ENCODE assay signal across 8 cellular contexts in genomic region chr17:57995076-57995956, GRCh38. TPM values are rescaled to one million over a fixed set of nuclear protein-coding genes. Genes with fewer than 3 reads are reported as not detected.
DNase-seq lines count a peak whose midpoint lies in the region; ATAC-seq, FAIRE-seq and TF ChIP-seq lines count a peak whose summit lies in the region.

No MANE protein-coding gene starts in this region.

- peak; percentile 82 for FAIRE-seq in GM12891 (lab: Jason Lieb, UNC)

- ATAC-seq in HG03196 (IDR thresholded peaks at IDR 0.05; ENCODE audit: unreplicated experiment) (peak; percentile 67), HG03520 (IDR thresholded peaks at IDR 0.05; ENCODE audit: unreplicated experiment) (no peak)

- peak; percentile 72 for TF ChIP-seq POLR2A in GM12891 (IDR thresholded peaks at IDR 0.05; ENCODE audit: low read depth, low read length)

- DNase-seq in GM12891 (ENCODE audit: insufficient read length, low spot score) (peak; percentile 25), NCI-H510A treated with DMSO at 0.1 percent for 48 hours (lab: John Stamatoyannopoulos, UW) (peak; percentile 94), ecto neural progenitor cell (ENCODE audit: low spot score) (peak; percentile 76), lung microvascular endothelial cell (ENCODE audit: low read depth in 2 of 2) (peak; percentile 86)
- peak; percentile 55 to 58 for DNase-seq in activated CD4-positive, alpha-beta T cell treated with anti-CD3 and anti-CD28 coated beads for 4 hours
- peak; percentile 21 to 22 for DNase-seq in stimulated activated CD8-positive, alpha-beta memory T cell treated with anti-CD3 and anti-CD28 coated beads, Interleukin-7, amount 100 ng/mL, for 4 hours (ENCODE audit: low read depth in 2 of 2)

TF ChIP-seq in GM12891, 5 proteins besides CTCF, POLR2A, EP300 and RAD21:
- TF ChIP-seq POU2F2 (IDR thresholded peaks at IDR 0.05; ENCODE audit: low read depth, low read length) (peak; percentile 68; the same call in 1 of the 2 replicates), PAX5 (IDR thresholded peaks at IDR 0.05; ENCODE audit: insufficient read depth, low read length, severe bottlenecking) (no peak), SPI1 (IDR thresholded peaks at IDR 0.05; ENCODE audit: low read depth, low read length) (no peak), POLR2AphosphoS5 (IDR thresholded peaks at IDR 0.05; ENCODE audit: low read depth, low read length) (peak; percentile 82), TAF1 (IDR thresholded peaks at IDR 0.05; ENCODE audit: low read depth, low read length) (no peak)

RNA-seq across cellular contexts. Expression of gene VEZF1, which starts 7.3 kb away (rescaled TPM):
- polyA plus RNA-seq in GM12891 (2012; ENCODE audit: low read depth, missing spikeins): 9.9 TPM
- total RNA-seq in lung microvascular endothelial cell: 18.7 and 23.0 TPM in 2 replicates

RNA-seq across cellular contexts. Expression of gene SRSF1, which starts 11.7 kb away (rescaled TPM):
- polyA plus RNA-seq in GM12891 (2012; ENCODE audit: low read depth, missing spikeins): 154 TPM
- 300 and 316 TPM in 2 replicates for total RNA-seq in lung microvascular endothelial cell

RNA-seq across cellular contexts. Expression of gene CUEDC1, which starts 40.1 kb away (rescaled TPM):
- 0.78 TPM for polyA plus RNA-seq in GM12891 (2012; ENCODE audit: low read depth, missing spikeins)
- total RNA-seq in lung microvascular endothelial cell: 3.2 and 4.6 TPM in 2 replicates

Comparison
In these comparisons a context has a peak if more than half of its experiments do, and no peak if none do; other contexts are left out.
1. DNase-seq: peak in every context shown above with its lines; median percentile 94 in NCI-H510A treated with DMSO at 0.1 percent for 48 hours; 86 in lung microvascular endothelial cell; 76 in ecto neural progenitor cell; 56 in activated CD4-positive, alpha-beta T cell treated with anti-CD3 and anti-CD28 coated beads for 4 hours; 25 in GM12891; 22 in stimulated activated CD8-positive, alpha-beta memory T cell treated with anti-CD3 and anti-CD28 coated beads, Interleukin-7, amount 100 ng/mL, for 4 hours.